22 cellular contexts compared by ENCODE assay signal in genomic region chr14:96265387-96265786, GRCh38. TPM values are rescaled to one million over a fixed set of nuclear protein-coding genes. Genes with fewer than 3 reads are reported as not detected.
DNase-seq lines count a peak whose midpoint lies in the region; TF ChIP-seq lines count a peak whose summit lies in the region.
"Had no signal": no experiment of that assay in that cellular context is flagged by ENCODE, and none has a peak within 500 bp of the region (broad histone marks: within the 10 kb centered on the region; RNA-seq: fewer than 3 reads in every experiment).

No MANE protein-coding gene starts in this region.

- no peaks in the 10 kb centered on the region for H3K4me1 Mint-ChIP-seq in activated CD4-positive, alpha-beta memory T cell treated with anti-CD3 and anti-CD28 coated beads for 36 hours (ENCODE audit: low read depth)
- H3K4me1 Mint-ChIP-seq: activated CD4-positive, alpha-beta T cell treated with anti-CD3 and anti-CD28 coated beads for 36 hours; activated CD8-positive, alpha-beta memory T cell treated with anti-CD3 and anti-CD28 coated beads, Interleukin-2, amount 10 ng/mL, durations not matched to agents 7 days and 5 days; activated naive CD8-positive, alpha-beta T cell treated with anti-CD3 and anti-CD28 coated beads, Interleukin-2, amount 50 U/mL, for 24 hours; CD8-positive, alpha-beta memory T cell; T-cell had no signal

- no peaks in the 10 kb centered on the region for H3K27me3 ChIP-seq in esophagus squamous epithelium
- H3K27me3 ChIP-seq: neutrophil had no signal

- no peaks in the 10 kb centered on the region for H3K9me3 ChIP-seq in esophagus squamous epithelium
- H3K9me3 ChIP-seq: lower lobe of right lung, neutrophil had no signal

- intact Hi-C loops in esophagus squamous epithelium (cut with DNase I) = no loop called here
- intact Hi-C loops in activated CD4-positive, alpha-beta memory T cell treated with anti-CD3 and anti-CD28 coated beads for 36 hours (cut with micrococcal nuclease) = no loop called here

- H3K4me1 ChIP-seq in esophagus squamous epithelium = peaks cover 35 to 100% (median 45%) of the 10 kb centered on the region in 3 donors

- WGBS in esophagus squamous epithelium, 2 donors = 51 to 55% methylated on average over 6 to 7 of the region's 7 CpGs

- no peak overlapping the region for H3K4me3 Mint-ChIP-seq in activated CD4-positive, alpha-beta memory T cell treated with anti-CD3 and anti-CD28 coated beads for 36 hours
- H3K4me3 Mint-ChIP-seq: activated CD4-positive, alpha-beta T cell treated with anti-CD3 and anti-CD28 coated beads for 36 hours; activated CD8-positive, alpha-beta memory T cell treated with anti-CD3 and anti-CD28 coated beads, Interleukin-2, amount 10 ng/mL, durations not matched to agents 7 days and 5 days; activated naive CD8-positive, alpha-beta T cell treated with anti-CD3 and anti-CD28 coated beads, Interleukin-2, amount 50 U/mL, for 24 hours; CD8-positive, alpha-beta memory T cell; T-cell had no signal

- CTCF ChIA-PET in activated CD4-positive, alpha-beta memory T cell treated with anti-CD3 and anti-CD28 coated beads for 36 hours (lab: Charles Lee) = interaction anchor here (0.7 kb wide), 1 partner anchor 10 kb away, joined by 3 read pairs; no protein-coding TSS in a partner anchor

- TF ChIP-seq CTCF in esophagus squamous epithelium (IDR thresholded peaks at IDR 0.05) = no peak

- TF ChIP-seq POLR2A in esophagus squamous epithelium (IDR thresholded peaks at IDR 0.05) = no peak

- DNase-seq in COR-L47 (lab: John Stamatoyannopoulos, UW) = peak; percentile 60
- peak; percentile 52 for DNase-seq in NCI-H1436 (lab: John Stamatoyannopoulos, UW)
- DNase-seq in NCI-H2196 treated with DMSO at 0.1 percent for 48 hours (lab: John Stamatoyannopoulos, UW; ENCODE audit: unreplicated experiment) = peak; percentile 26
- DNase-seq in esophagus squamous epithelium (lab: John Stamatoyannopoulos, UW) = no peak
- DNase-seq in NCI-H146 treated with DMSO at 0.1 percent for 48 hours (lab: John Stamatoyannopoulos, UW; ENCODE audit: unreplicated experiment) = no peak
- DNase-seq in DMS114 treated with DMSO at 0.1 percent for 48 hours (lab: John Stamatoyannopoulos, UW; ENCODE audit: unreplicated experiment) = no peak
- DNase-seq in activated T-cell treated with anti-CD3 and anti-CD28 coated beads, Interleukin-2, amount 50 U/mL, for 48 hours = no peak
- DNase-seq in activated CD4-positive, alpha-beta memory T cell treated with anti-CD3 and anti-CD28 coated beads for 36 hours = no peak
- DNase-seq: activated CD4-positive, alpha-beta T cell treated with anti-CD3 and anti-CD28 coated beads for 36 hours; activated CD8-positive, alpha-beta memory T cell treated with anti-CD3 and anti-CD28 coated beads, Interleukin-2, amount 10 ng/mL, durations not matched to agents 7 days and 5 days; activated naive CD8-positive, alpha-beta T cell treated with anti-CD3 and anti-CD28 coated beads, Interleukin-2, amount 50 U/mL, for 24 hours; CD8-positive, alpha-beta memory T cell; cortex of kidney; GDM1; lower lobe of right lung; retina; stimulated activated CD8-positive, alpha-beta memory T cell treated with anti-CD3 and anti-CD28 coated beads, Interleukin-4, amount 100 ng/mL, for 48 hours; T-cell had no signal

- H3K36me3 Mint-ChIP-seq in activated CD4-positive, alpha-beta memory T cell treated with anti-CD3 and anti-CD28 coated beads for 36 hours = no peaks in the 10 kb centered on the region
- H3K36me3 Mint-ChIP-seq: activated CD8-positive, alpha-beta memory T cell treated with anti-CD3 and anti-CD28 coated beads, Interleukin-2, amount 10 ng/mL, durations not matched to agents 7 days and 5 days; CD8-positive, alpha-beta memory T cell; T-cell had no signal

- POLR2A ChIA-PET in activated CD4-positive, alpha-beta memory T cell treated with anti-CD3 and anti-CD28 coated beads for 36 hours (lab: Charles Lee) = no interaction called here

- H3K9me3 Mint-ChIP-seq in activated CD4-positive, alpha-beta memory T cell treated with anti-CD3 and anti-CD28 coated beads for 36 hours = no peaks in the 10 kb centered on the region
- H3K9me3 Mint-ChIP-seq: activated naive CD8-positive, alpha-beta T cell treated with anti-CD3 and anti-CD28 coated beads, Interleukin-2, amount 50 U/mL, for 24 hours; activated T-helper 2 cell treated with anti-CD3 and anti-CD28 coated beads, Interferon-gamma antibody, Interleukin-2, Interleukin-4, amounts not matched to agents 10 μg/mL and 5 μg/mL and 100 μg/mL, durations not matched to agents 14 hours and 24 hours and 36 hours; CD8-positive, alpha-beta memory T cell; T-cell had no signal

- H3K27me3 Mint-ChIP-seq in activated CD4-positive, alpha-beta memory T cell treated with anti-CD3 and anti-CD28 coated beads for 36 hours = peaks cover 6% of the 10 kb centered on the region

- H3K27ac Mint-ChIP-seq in activated CD4-positive, alpha-beta memory T cell treated with anti-CD3 and anti-CD28 coated beads for 36 hours = no peak overlapping the region
- H3K27ac Mint-ChIP-seq: activated CD4-positive, alpha-beta T cell treated with anti-CD3 and anti-CD28 coated beads for 36 hours; activated CD8-positive, alpha-beta memory T cell treated with anti-CD3 and anti-CD28 coated beads, Interleukin-2, amount 10 ng/mL, durations not matched to agents 7 days and 5 days; activated naive CD8-positive, alpha-beta T cell treated with anti-CD3 and anti-CD28 coated beads, Interleukin-2, amount 50 U/mL, for 24 hours; activated T-helper 2 cell treated with anti-CD3 and anti-CD28 coated beads, Interferon-gamma antibody, Interleukin-2, Interleukin-4, amounts not matched to agents 10 μg/mL and 5 μg/mL and 100 μg/mL, durations not matched to agents 14 hours and 24 hours and 36 hours; T-cell had no signal

- peaks cover 0 to 5% (median 0%) of the 10 kb centered on the region in 3 donors for H3K36me3 ChIP-seq in esophagus squamous epithelium
- H3K36me3 ChIP-seq: lower lobe of right lung, neutrophil had no signal

- peak overlapping the region; percentile 29 to 87 (median 82) for H3K27ac ChIP-seq in esophagus squamous epithelium
- H3K27ac ChIP-seq: lower lobe of right lung, neutrophil had no signal

- H3K4me3 ChIP-seq in esophagus squamous epithelium = no peak overlapping the region
- H3K4me3 ChIP-seq: lower lobe of right lung had no signal

RNA-seq across cellular contexts. Expression of gene BDKRB1, which starts 9.4 kb away (rescaled TPM):
- total RNA-seq in esophagus squamous epithelium = 10 to 100 TPM in 1 of 4 donors, 1 to 10 TPM in 3; 4.0 to 12.2 (median 5.7) TPM
- total RNA-seq in activated CD4-positive, alpha-beta memory T cell treated with anti-CD3 and anti-CD28 coated beads for 36 hours = not detected
- total RNA-seq: activated CD4-positive, alpha-beta T cell treated with anti-CD3 and anti-CD28 coated beads for 36 hours; activated CD8-positive, alpha-beta memory T cell treated with anti-CD3 and anti-CD28 coated beads, Interleukin-2, amount 10 ng/mL, durations not matched to agents 7 days and 5 days; activated T-helper 2 cell treated with anti-CD3 and anti-CD28 coated beads, Interferon-gamma antibody, Interleukin-2, Interleukin-4, amounts not matched to agents 10 μg/mL and 5 μg/mL and 100 μg/mL, durations not matched to agents 14 hours and 24 hours and 36 hours; CD8-positive, alpha-beta memory T cell; lower lobe of right lung; NCI-H460; OCI-LY7; T-cell had no signal

Comparison
In these comparisons a context has a peak if more than half of its experiments do, and no peak if none do; other contexts are left out.
1. DNase-seq: peak in COR-L47 (single experiment), NCI-H1436 (single experiment) and NCI-H2196 treated with DMSO at 0.1 percent for 48 hours (single experiment); none in esophagus squamous epithelium (single experiment), NCI-H146 treated with DMSO at 0.1 percent for 48 hours (single experiment), DMS114 treated with DMSO at 0.1 percent for 48 hours (single experiment), activated T-cell treated with anti-CD3 and anti-CD28 coated beads, Interleukin-2, amount 50 U/mL, for 48 hours (0 of 2) and activated CD4-positive, alpha-beta memory T cell treated with anti-CD3 and anti-CD28 coated beads for 36 hours (single experiment).
2. RNA of gene BDKRB1, which starts 9.4 kb away (total RNA-seq): 4.0 to 12.2 TPM in esophagus squamous epithelium; not detected in activated CD4-positive, alpha-beta memory T cell treated with anti-CD3 and anti-CD28 coated beads for 36 hours; every median in the first group is over 4 times any median in the second.